8 cellular contexts compared by ENCODE assay signal in genomic region chr15:89998923-89999675, GRCh38. TPM values are rescaled to one million over a fixed set of nuclear protein-coding genes. Genes with fewer than 3 reads are reported as not detected.
DNase-seq lines count a peak whose midpoint lies in the region; ATAC-seq, FAIRE-seq and TF ChIP-seq lines count a peak whose summit lies in the region.
"Had no signal": no experiment of that assay in that cellular context is flagged by ENCODE, and none has a peak within 500 bp of the region (broad histone marks: within the 10 kb centered on the region; RNA-seq: fewer than 3 reads in every experiment).

No MANE protein-coding gene starts in this region.

- H3K9ac ChIP-seq in GM23248 (no peak overlapping the region), H1 (replicated peaks in 1 of 4; ENCODE audit: extremely low read depth in 1 of 4, low read depth in 3 of 4, low read length in 3 of 4) (no peak overlapping the region; a peak in 1 of 7 replicates), neural progenitor cell (no peak overlapping the region)

- H2BK15ac ChIP-seq in H1 (ENCODE audit: low read length), result peak overlapping the region; percentile 23

- H3K14ac ChIP-seq in H1 (ENCODE audit: insufficient read length), result no peak overlapping the region

- POLR2A ChIA-PET in OCI-LY7 (lab: Charles Lee) (interaction anchor here (0.5 to 0.7 kb wide), 2 partner anchors 13 to 1531 kb away, joined by 3 to 4 read pairs; partner anchors contain the start of gene MRPS11), H1 (lab: Charles Lee; ENCODE audit: partially characterized antibody) (interaction anchor here (0.8 to 4.3 kb wide), 12 partner anchors 9 to 100 kb away, joined by 3 to 29 read pairs (median 3); no protein-coding TSS in a partner anchor)

- H2AFZ ChIP-seq in GM23248 (peak overlapping the region; percentile 95; the same call in 1 of the 2 replicates), OCI-LY7 (ENCODE audit: low read length) (no peak overlapping the region), H1 (ENCODE audit: low read length) (no peak overlapping the region), neural progenitor cell (replicated peaks) (no peak overlapping the region)

- no peak overlapping the region for H3K23ac ChIP-seq in H1 (ENCODE audit: insufficient read length)

- FAIRE-seq in H1 (lab: Jason Lieb, UNC), result no peak

- peaks cover 5% of the 10 kb centered on the region for H3K27me3 Mint-ChIP-seq in neural progenitor cell (ENCODE audit: insufficient read depth, low read depth)

- H2BK12ac ChIP-seq in H1 (ENCODE audit: low read depth, low read length), result peak overlapping the region; percentile 45; the same call in 1 of the 2 replicates

- CTCF ChIA-PET in OCI-LY7 (lab: Charles Lee; ENCODE audit: unreplicated experiment) (no interaction called here), H1 (lab: Charles Lee; ENCODE audit: partially characterized antibody) (interaction anchor here (0.8 to 2.7 kb wide), 10 partner anchors 11 to 124 kb away, joined by 3 to 9 read pairs (median 4); no protein-coding TSS in a partner anchor)

- intact Hi-C loops in OCI-LY7 (cut with micrococcal nuclease; ENCODE audit: unreplicated experiment), result no loop called here

- H3K4me2 ChIP-seq in GM23248 (ENCODE audit: unreplicated experiment) (no peak overlapping the region), OCI-LY7 (ENCODE audit: low read length) (peak overlapping the region; percentile 90; the same call in 1 of the 2 replicates), H1 (ENCODE audit: insufficient read depth in 1 of 2, low read depth in 2 of 2, low read length in 2 of 2) (peak overlapping the region; percentile 78 to 82; a peak in 3 of 4 replicates), neural progenitor cell (peak overlapping the region; percentile 80)

- in situ Hi-C loops in GM23248 (cut with MboI), result no loop called here

- 68 to 69% methylated on average over 12 of the region's 12 CpGs for WGBS in GM23248 (ENCODE audit: low coverage in 1 of 2, low lambda C conversion rate in 2 of 2, missing lambda C conversion rate in 2 of 2), 2 experiments
- WGBS in H1 (ENCODE audit: extremely low coverage in 1 of 2, insufficient coverage in 1 of 2, insufficient read length in 1 of 2, insufficient replicate concordance in 2 of 2, low coverage in 1 of 2, low lambda C conversion rate in 2 of 2, missing lambda C conversion rate in 1 of 2), 2 experiments, result 69% methylated on average over 12 of the region's 12 CpGs; no CpG with 5 or more reads in 1 of the 2 experiments

- no peak for ATAC-seq in HG02642 (IDR thresholded peaks at IDR 0.05; ENCODE audit: poor library complexity, unreplicated experiment)

- no peak overlapping the region for H2BK120ac ChIP-seq in H1 (replicated peaks; ENCODE audit: low read depth, low read length)

- H3K4me3 ChIP-seq in GM23248 (no peak overlapping the region; the same call in 1 of the 2 replicates), OCI-LY7 (ENCODE audit: low read depth, low read length, poor library complexity, severe bottlenecking) (no peak overlapping the region), H1 (ENCODE audit: extremely low read depth in 1 of 4, insufficient read depth in 2 of 4, low read depth in 3 of 4, low read length in 4 of 4) (peak overlapping the region in 3 of 4 experiments; percentile 47 to 73 (median 56); a peak in 6 of 8 replicates), neural progenitor cell (peak overlapping the region; percentile 66)
- H3K4me3 ChIP-seq: cardiac muscle cell had no signal

- peak overlapping the region; percentile 83 for H3K18ac ChIP-seq in H1 (ENCODE audit: extremely low read depth, low read length)

- peak overlapping the region; percentile 84 for H3K4me3 Mint-ChIP-seq in neural progenitor cell

- TF ChIP-seq RAD21 in H1 (IDR thresholded peaks at IDR 0.05 in 1 of 2, conservative IDR thresholded peaks at IDR 0.05 in 1 of 2; ENCODE audit: low read depth in 2 of 2, low read length in 2 of 2), result no peak

- H3K9me2 ChIP-seq in GM23248 (ENCODE audit: insufficient read depth) (no peaks in the 10 kb centered on the region), OCI-LY7 (ENCODE audit: insufficient read depth, low read length) (no peaks in the 10 kb centered on the region)

- TF ChIP-seq POLR2A in H1 (IDR thresholded peaks at IDR 0.05; ENCODE audit: control extremely low read depth in 1 of 2, low read depth in 2 of 2, low read length in 2 of 2), result no peak

- H3K36me3 Mint-ChIP-seq in neural progenitor cell, result no peaks in the 10 kb centered on the region

- H3F3A ChIP-seq in GM23248 (ENCODE audit: insufficient read depth) (peaks cover 38% of the 10 kb centered on the region), neural progenitor cell (ENCODE audit: low read depth) (peaks cover 49% of the 10 kb centered on the region)

- H3K36me3 ChIP-seq in GM23248 (ENCODE audit: low read depth) (no peaks in the 10 kb centered on the region), OCI-LY7 (ENCODE audit: insufficient read depth, low read length) (peaks cover 3% of the 10 kb centered on the region; the same call in 1 of the 2 replicates), H1 (ENCODE audit: control insufficient read depth in 2 of 4, insufficient read depth in 4 of 4, low read length in 3 of 4) (no peaks in the 10 kb centered on the region; a peak in 1 of 8 replicates), neural progenitor cell (no peaks in the 10 kb centered on the region)
- H3K36me3 ChIP-seq: cardiac muscle cell had no signal

- H3K4me1 ChIP-seq in GM23248 (ENCODE audit: insufficient read depth), result peaks cover 33% of the 10 kb centered on the region
- peaks cover 35% of the 10 kb centered on the region for H3K4me1 ChIP-seq in OCI-LY7 (ENCODE audit: insufficient read depth, low read length, poor library complexity, severe bottlenecking)
- peaks cover 6 to 17% (median 8%) of the 10 kb centered on the region in 4 experiments for H3K4me1 ChIP-seq in H1 (replicated peaks in 1 of 4; ENCODE audit: control insufficient read depth in 3 of 4, insufficient read depth in 4 of 4, low read length in 3 of 4)
- peaks cover 23% of the 10 kb centered on the region for H3K4me1 ChIP-seq in neural progenitor cell

- H3K79me1 ChIP-seq in H1 (ENCODE audit: low read depth, low read length), result no peaks in the 10 kb centered on the region

- peak overlapping the region; percentile 46 for H3K27ac Mint-ChIP-seq in neural progenitor cell

- DNase-seq in GM23248, result no peak
- no peak for DNase-seq in OCI-LY7 (ENCODE audit: low spot score)
- no peak for DNase-seq in H1 (ENCODE audit: low read depth in 1 of 2, low spot score in 2 of 2)
- no peak for DNase-seq in neural progenitor cell (ENCODE audit: low spot score)
- no peak for DNase-seq in ecto neural progenitor cell (ENCODE audit: low spot score)
- no peak for DNase-seq in HCEC 1CT

- peak overlapping the region; percentile 3 for H3K4ac ChIP-seq in H1 (replicated peaks; ENCODE audit: insufficient read length, low read depth, low read length)

- no peak overlapping the region for H4K8ac ChIP-seq in H1 (ENCODE audit: extremely low read depth, insufficient read depth, low read length)

- H3K56ac ChIP-seq in H1 (replicated peaks; ENCODE audit: insufficient read length, low read depth, low read length), result no peak overlapping the region

- H3K23me2 ChIP-seq in H1 (ENCODE audit: low read depth, low read length), result peaks cover 6% of the 10 kb centered on the region; the same call in 1 of the 2 replicates

- peaks cover 34% of the 10 kb centered on the region for H3K4me1 Mint-ChIP-seq in neural progenitor cell

- no peaks in the 10 kb centered on the region for H3K9me3 ChIP-seq in GM23248 (ENCODE audit: low read depth)
- H3K9me3 ChIP-seq in OCI-LY7 (ENCODE audit: low read length), result no peaks in the 10 kb centered on the region
- H3K9me3 ChIP-seq in H1 (ENCODE audit: insufficient read depth in 2 of 2, low read depth in 1 of 2, low read length in 1 of 2), result no peaks in the 10 kb centered on the region
- H3K9me3 ChIP-seq in neural progenitor cell (ENCODE audit: low read depth), result no peaks in the 10 kb centered on the region

- TF ChIP-seq CTCF in OCI-LY7 (conservative IDR thresholded peaks at IDR 0.05; ENCODE audit: low read length) (no peak), H1 (IDR thresholded peaks at IDR 0.05; ENCODE audit: control extremely low read depth in 1 of 3, insufficient read depth in 1 of 3, low read depth in 1 of 3, low read length in 3 of 3) (no peak), neural progenitor cell (IDR thresholded peaks at IDR 0.05) (no peak)

- H3K79me2 ChIP-seq in GM23248 (ENCODE audit: insufficient read depth) (peaks cover 18% of the 10 kb centered on the region), OCI-LY7 (ENCODE audit: insufficient read depth, low read depth, low read length) (peaks cover 14% of the 10 kb centered on the region; the same call in 1 of the 2 replicates), H1 (ENCODE audit: control insufficient read depth in 1 of 2, insufficient read depth in 2 of 2, low read length in 2 of 2) (peaks cover 0 to 16% of the 10 kb centered on the region in 2 experiments; a peak in 2 of 4 replicates), neural progenitor cell (ENCODE audit: low read depth) (peaks cover 31% of the 10 kb centered on the region)

- H4K5ac ChIP-seq in H1 (ENCODE audit: insufficient read length, low read depth, low read length), result no peak overlapping the region

- H2AK5ac ChIP-seq in H1 (ENCODE audit: low read depth, low read length), result peak overlapping the region; percentile 87

- H4K91ac ChIP-seq in H1 (replicated peaks; ENCODE audit: insufficient read length, low read length), result peak overlapping the region; percentile 5

- H3K27ac ChIP-seq in GM23248 (no peak overlapping the region), OCI-LY7 (ENCODE audit: low read depth, low read length, poor library complexity, severe bottlenecking) (no peak overlapping the region), H1 (ENCODE audit: low read depth, low read length) (no peak overlapping the region), neural progenitor cell (no peak overlapping the region)
- H3K27ac ChIP-seq: cardiac muscle cell had no signal

- H3K27me3 ChIP-seq in GM23248 (replicated peaks; ENCODE audit: insufficient read depth) (no peaks in the 10 kb centered on the region), H1 (replicated peaks in 1 of 4; ENCODE audit: control insufficient read depth in 3 of 4, extremely low read depth in 1 of 4, insufficient read depth in 3 of 4, low read length in 3 of 4) (peaks cover 0 to 7% (median 2%) of the 10 kb centered on the region in 4 experiments; a peak in 2 of 7 replicates), neural progenitor cell (no peaks in the 10 kb centered on the region)
- H3K27me3 ChIP-seq: cardiac muscle cell had no signal

- peak overlapping the region; percentile 71; the same call in 1 of the 2 replicates for H2BK5ac ChIP-seq in H1 (ENCODE audit: low read depth, low read length)

- no peak for TF ChIP-seq EP300 in H1 (IDR thresholded peaks at IDR 0.05; ENCODE audit: borderline replicate concordance in 1 of 2, low read depth in 2 of 2, low read length in 2 of 2)

- H2BK20ac ChIP-seq in H1 (ENCODE audit: low read length), result peak overlapping the region; percentile 93; the same call in 1 of the 2 replicates

- H4K20me1 ChIP-seq in GM23248 (ENCODE audit: insufficient read depth) (no peaks in the 10 kb centered on the region), OCI-LY7 (ENCODE audit: insufficient read depth, low read length) (no peaks in the 10 kb centered on the region), H1 (replicated peaks in 1 of 2; ENCODE audit: control insufficient read depth in 1 of 2, insufficient read depth in 2 of 2, low read length in 2 of 2) (peaks cover 0 to 3% of the 10 kb centered on the region in 2 experiments), neural progenitor cell (ENCODE audit: low read depth) (peaks cover 16% of the 10 kb centered on the region)

- no peaks in the 10 kb centered on the region for H3K9me3 Mint-ChIP-seq in neural progenitor cell

- no TSS peak for BruUV-seq in OCI-LY7 (replicated peaks; lab: Mats Ljungman, UMichigan)

RNA-seq across cellular contexts. Expression of gene ZNF710, which starts 2.0 kb away (rescaled TPM):
- 12.0 and 18.2 TPM in 2 replicates for total RNA-seq in GM23248 (2014; rRNA removed; shearing (Covaris generic))
- polyA plus RNA-seq in GM23248 (2016; fragmentation: Nextera tagmentation; extraction: Ambion mirVana) (2.8 and 2.9 TPM in 2 replicates), H1 (2011; rRNA removed) (10.5 and 14.4 TPM in 2 replicates)
- 8.6 and 13.8 TPM in 2 replicates for total RNA-seq in OCI-LY7 (2014; rRNA removed; shearing (Covaris generic))
- total RNA-seq in OCI-LY7 (2022) (19.0 and 21.9 TPM in 2 replicates), neural progenitor cell (ENCODE audit: low replicate concordance) (14.9 and 29.6 TPM in 2 replicates)
- total RNA-seq in H1 (2021; fragmentation: NEBNext Ultra II Directional; extraction: Animal tissue kit (Norgen Biotek cat#: 25700)), result 24.0 and 26.2 TPM in 2 replicates
- 6.5 TPM for polyA plus RNA-seq in H1 (2011; cell fraction: cytosol; rRNA removed)
- polyA plus RNA-seq in H1 (2011; cell fraction: nucleus; rRNA removed), result 10.5 TPM
- polyA plus RNA-seq in H1 (2012, experiment 1 of 2), result 11.0 to 19.6 TPM (median 12.4 TPM) in 4 replicates
- 9.9 TPM for polyA plus RNA-seq in H1 (2012, experiment 2 of 2)
- 23.2 TPM for polyA plus RNA-seq in H1 (2013, experiment 1 of 2)
- 23.2 TPM for polyA plus RNA-seq in H1 (2013, experiment 2 of 2)
- 6.9 and 11.7 TPM in 2 replicates for polyA minus RNA-seq in H1 (2011; rRNA and poly(A)+ RNA removed)
- 15.3 TPM for polyA minus RNA-seq in H1 (2011; cell fraction: cytosol; rRNA and poly(A)+ RNA removed)
- 7.6 TPM for polyA minus RNA-seq in H1 (2011; cell fraction: nucleus; rRNA and poly(A)+ RNA removed)

Comparison
In these comparisons a context has a peak if more than half of its experiments do, and no peak if none do; other contexts are left out.
1. H3K4me3 ChIP-seq: peak in H1 (3 of 4) and neural progenitor cell (single experiment); none in GM23248 (single experiment) and OCI-LY7 (single experiment).